ENCODE assay signal across 21 cellular contexts in the genomic region with DNA sequence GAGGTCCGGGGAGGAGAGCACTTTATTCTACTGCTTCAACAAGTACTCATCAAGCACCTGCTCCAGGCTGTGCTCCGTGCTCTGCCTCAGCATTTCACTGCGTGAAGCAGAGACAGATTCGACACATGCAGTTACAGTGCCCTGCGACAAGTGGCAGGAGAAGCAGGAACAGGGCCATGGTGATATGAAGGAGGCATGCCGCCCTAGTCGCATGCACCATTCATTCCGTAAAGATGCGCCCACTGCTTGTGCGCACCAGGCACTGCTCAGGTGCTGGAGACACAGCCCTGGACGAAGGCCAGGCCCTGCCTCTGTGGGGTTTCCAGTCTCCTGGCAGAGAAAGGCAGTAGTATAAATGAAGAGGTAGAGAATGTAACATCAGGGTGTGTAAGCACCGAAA.
"Had no signal": no experiment of that assay in that cellular context is flagged by ENCODE, and none has a peak within 500 bp of the region (broad histone marks: within the 10 kb centered on the region; RNA-seq: fewer than 3 reads in every experiment).

No MANE protein-coding gene starts in this region.

- H3K27me3 Mint-ChIP-seq: activated naive CD8-positive, alpha-beta T cell; activated T-cell treated with anti-CD3 and anti-CD28 coated beads, Interleukin-2, amount 50 U/mL, for 24 hours; memory B cell had no signal

- DNase-seq: activated CD4-positive, alpha-beta T cell treated with anti-CD3 and anti-CD28 coated beads for 1 hour; activated CD4-positive, alpha-beta T cell treated with anti-CD3 and anti-CD28 coated beads, Interleukin-2, amount 50 U/mL, for 1 hour; activated CD8-positive, alpha-beta T cell treated with anti-CD3 and anti-CD28 coated beads, Interleukin-2, amount 10 ng/mL, durations not matched to agents 7 days and 5 days; activated naive CD4-positive, alpha-beta T cell; activated T-cell treated with anti-CD3 and anti-CD28 coated beads, Interleukin-2, amount 50 U/mL, for 24 hours; cerebellar nuclear complex; effector CD4-positive, alpha-beta T cell; naive B cell; spleen; stimulated activated CD4-positive, alpha-beta T cell treated with anti-CD3 and anti-CD28 coated beads, Interleukin-4, amount 100 ng/mL, for 1 hour; stimulated activated naive CD4-positive, alpha-beta T cell treated with Interleukin-2 at 50 U/mL for 16 hours; T-helper 9 cell; upper lobe of left lung had no signal

- H3K27ac Mint-ChIP-seq: activated CD8-positive, alpha-beta T cell treated with anti-CD3 and anti-CD28 coated beads, Interleukin-2, amount 10 ng/mL, durations not matched to agents 7 days and 5 days; activated naive CD8-positive, alpha-beta T cell; activated T-cell treated with anti-CD3 and anti-CD28 coated beads, Interleukin-2, amount 50 U/mL, for 24 hours; activated T-helper 2 cell treated with anti-CD3 and anti-CD28 coated beads, Interferon-gamma antibody, Interleukin-2, Interleukin-4, amounts not matched to agents 10 μg/mL and 5 μg/mL and 100 μg/mL, durations not matched to agents 14 hours and 24 hours and 36 hours had no signal

- H3K4me3 Mint-ChIP-seq: activated CD8-positive, alpha-beta T cell treated with anti-CD3 and anti-CD28 coated beads, Interleukin-2, amount 10 ng/mL, durations not matched to agents 7 days and 5 days; activated naive CD8-positive, alpha-beta T cell; activated T-cell treated with anti-CD3 and anti-CD28 coated beads, Interleukin-2, amount 50 U/mL, for 24 hours; memory B cell; naive B cell had no signal

- H3K27ac ChIP-seq: adrenal gland, ascending aorta, prostate gland, spleen, thoracic aorta, upper lobe of left lung had no signal

- H3K4me1 ChIP-seq: ascending aorta, prostate gland, upper lobe of left lung had no signal

- H3K9me3 Mint-ChIP-seq: activated T-cell treated with anti-CD3 and anti-CD28 coated beads, Interleukin-2, amount 50 U/mL, for 24 hours; activated T-helper 2 cell treated with anti-CD3 and anti-CD28 coated beads, Interferon-gamma antibody, Interleukin-2, Interleukin-4, amounts not matched to agents 10 μg/mL and 5 μg/mL and 100 μg/mL, durations not matched to agents 14 hours and 24 hours and 36 hours; memory B cell; naive B cell had no signal

- H3K4me3 ChIP-seq: adrenal gland, ascending aorta, heart left ventricle, prostate gland, spleen, thoracic aorta, upper lobe of left lung had no signal

- H3K36me3 Mint-ChIP-seq: activated naive CD8-positive, alpha-beta T cell; memory B cell; naive B cell had no signal

- H3K36me3 ChIP-seq: adrenal gland, ascending aorta, heart left ventricle, prostate gland, spleen, thoracic aorta, upper lobe of left lung had no signal

- ATAC-seq: activated CD8-positive, alpha-beta T cell treated with anti-CD3 and anti-CD28 coated beads, Interleukin-2, amount 10 ng/mL, durations not matched to agents 7 days and 5 days had no signal

- H3K27me3 ChIP-seq: adrenal gland, ascending aorta, heart left ventricle, spleen, upper lobe of left lung had no signal

- H3K9me3 ChIP-seq: adrenal gland, ascending aorta, heart left ventricle, prostate gland, spleen, thoracic aorta, upper lobe of left lung had no signal
